ENCODE assay signal across 24 cellular contexts in genomic region chr22:31893460-31893859, GRCh38. TPM values are rescaled to one million over a fixed set of nuclear protein-coding genes. Genes with fewer than 3 reads are reported as not detected.
DNase-seq lines count a peak whose midpoint lies in the region; ATAC-seq and TF ChIP-seq lines count a peak whose summit lies in the region.
"Had no signal": no experiment of that assay in that cellular context is flagged by ENCODE, and none has a peak within 500 bp of the region (broad histone marks: within the 10 kb centered on the region; RNA-seq: fewer than 3 reads in every experiment).

No MANE protein-coding gene starts in this region.

- no peaks in the 10 kb centered on the region for H3K27me3 ChIP-seq in WERI-Rb-1 (ENCODE audit: insufficient read depth, low read depth, severe bottlenecking)

- no peaks in the 10 kb centered on the region for H3K9me3 Mint-ChIP-seq in naive thymus-derived CD8-positive, alpha-beta T cell
- H3K9me3 Mint-ChIP-seq: effector memory CD8-positive, alpha-beta T cell; H9; stimulated activated memory B cell treated with anti-CD40 and anti-IgM and Interleukin-4, amounts not matched to agents 10 μg/mL and 1 μg/mL and 100 μg/mL, for 72 hours; T-helper 1 cell treated with Interleukin-12 subunit alpha and Interleukin-12 subunit beta and Interleukin-4 antibody, amounts not matched to agents 30 μg/mL and 1 μg/mL, for 36 hours had no signal

- no peaks in the 10 kb centered on the region for H3K9me3 ChIP-seq in WERI-Rb-1 (ENCODE audit: severe bottlenecking)

- peaks cover 0 to 3% (median 0%) of the 10 kb centered on the region in 4 donors for H3K4me1 Mint-ChIP-seq in naive thymus-derived CD8-positive, alpha-beta T cell
- H3K4me1 Mint-ChIP-seq: stimulated activated memory B cell treated with anti-CD40 and anti-IgM and Interleukin-4, amounts not matched to agents 10 μg/mL and 1 μg/mL and 100 μg/mL, for 72 hours had no signal

- intact Hi-C loops in left cardiac atrium (cut with DNase I) = no loop called here

- H3K36me3 ChIP-seq in WERI-Rb-1 = peaks cover 5% of the 10 kb centered on the region; the same call in 1 of the 2 replicates

- no peaks in the 10 kb centered on the region for H3K27me3 Mint-ChIP-seq in naive thymus-derived CD8-positive, alpha-beta T cell
- H3K27me3 Mint-ChIP-seq: effector memory CD8-positive, alpha-beta T cell; stimulated activated memory B cell treated with anti-CD40 and anti-IgM and Interleukin-4, amounts not matched to agents 10 μg/mL and 1 μg/mL and 100 μg/mL, for 72 hours had no signal

- H3K4me3 Mint-ChIP-seq in naive thymus-derived CD8-positive, alpha-beta T cell = no peak overlapping the region
- H3K4me3 Mint-ChIP-seq: effector memory CD8-positive, alpha-beta T cell; H9; stimulated activated memory B cell treated with anti-CD40 and anti-IgM and Interleukin-4, amounts not matched to agents 10 μg/mL and 1 μg/mL and 100 μg/mL, for 72 hours; T-helper 1 cell treated with Interleukin-12 subunit alpha and Interleukin-12 subunit beta and Interleukin-4 antibody, amounts not matched to agents 30 μg/mL and 1 μg/mL, for 36 hours had no signal

- no peak for ATAC-seq in naive thymus-derived CD8-positive, alpha-beta T cell
- no peak for ATAC-seq in left cardiac atrium
- ATAC-seq: effector memory CD8-positive, alpha-beta T cell; left ventricle myocardium superior; PC-3; stimulated activated memory B cell treated with anti-CD40 and anti-IgM and Interleukin-4, amounts not matched to agents 10 μg/mL and 1 μg/mL and 100 μg/mL, for 72 hours had no signal

- peak; percentile 0 for DNase-seq in DMS53 (lab: John Stamatoyannopoulos, UW)
- no peak for DNase-seq in DMS53 treated with DMSO at 0.1 percent for 48 hours (lab: John Stamatoyannopoulos, UW; ENCODE audit: unreplicated experiment)
- DNase-seq in hypothalamus (lab: John Stamatoyannopoulos, UW) = peak in 39 of 51 donors; percentile 5 to 83 (median 55)
- DNase-seq in pons (ENCODE audit: low spot score) = peak; percentile 93
- no peak for DNase-seq in naive thymus-derived CD8-positive, alpha-beta T cell
- no peak for DNase-seq in WERI-Rb-1
- DNase-seq in left cardiac atrium = no peak
- no peak for DNase-seq in SK-N-DZ (ENCODE audit: low spot score)
- DNase-seq: activated CD4-positive, alpha-beta T cell treated with anti-CD3 and anti-CD28 coated beads, Interleukin-2, amount 50 U/mL, for 4 hours; activated gamma-delta T cell treated with Interleukin-2 at 50 U/mL for 16 hours; activated T-cell treated with anti-CD3 and anti-CD28 coated beads for 4 hours; cerebellar nuclear complex; effector memory CD8-positive, alpha-beta T cell; H9; KG1; left ventricle myocardium superior; NCI-H1694; NCI-H345; PC-3; SHP77 treated with DMSO at 0.1 percent for 48 hours; trophoblast cell had no signal

- peaks cover 4 to 80% (median 13%) of the 10 kb centered on the region in 3 donors for H3K36me3 Mint-ChIP-seq in naive thymus-derived CD8-positive, alpha-beta T cell

- no peak overlapping the region for H3K27ac Mint-ChIP-seq in naive thymus-derived CD8-positive, alpha-beta T cell
- H3K27ac Mint-ChIP-seq: effector memory CD8-positive, alpha-beta T cell; stimulated activated memory B cell treated with anti-CD40 and anti-IgM and Interleukin-4, amounts not matched to agents 10 μg/mL and 1 μg/mL and 100 μg/mL, for 72 hours; T-helper 1 cell treated with Interleukin-12 subunit alpha and Interleukin-12 subunit beta and Interleukin-4 antibody, amounts not matched to agents 30 μg/mL and 1 μg/mL, for 36 hours had no signal

- TF ChIP-seq CTCF in WERI-Rb-1 (IDR thresholded peaks at IDR 0.05; ENCODE audit: low read depth, low read length) = no peak

- H3K27ac ChIP-seq in WERI-Rb-1 = no peak overlapping the region
- H3K27ac ChIP-seq: 22Rv1 had no signal

- POLR2A ChIA-PET in naive thymus-derived CD8-positive, alpha-beta T cell (lab: Charles Lee) = no interaction called here

- no peak overlapping the region for H3K4me3 ChIP-seq in WERI-Rb-1 (ENCODE audit: low read depth, low read length)

RNA-seq across cellular contexts. Expression of gene YWHAH, which starts 50.9 kb away (rescaled TPM):
- 10 to 100 TPM; 29.9 to 30.9 TPM for total RNA-seq in naive thymus-derived CD8-positive, alpha-beta T cell
- polyA plus RNA-seq in naive thymus-derived CD8-positive, alpha-beta T cell = 10 to 100 TPM; 25.1 to 44.4 (median 32.5) TPM
- total RNA-seq in left cardiac atrium = 100 to 1,000 TPM in 1 of 2 donors, 10 to 100 TPM in 1; 68.1 to 119 TPM
- polyA plus RNA-seq in SK-N-DZ (2014; cell fraction: cytosol; rRNA removed) = 138 and 160 TPM in 2 replicates
- 63.4 and 73.7 TPM in 2 replicates for polyA plus RNA-seq in SK-N-DZ (2014; cell fraction: nucleus; rRNA removed)

Comparison
In these comparisons a context has a peak if more than half of its experiments do, and no peak if none do; other contexts are left out.
1. DNase-seq: peak in DMS53 (single experiment), hypothalamus (39 of 51) and pons (single experiment); none in DMS53 treated with DMSO at 0.1 percent for 48 hours (single experiment), naive thymus-derived CD8-positive, alpha-beta T cell (0 of 10), WERI-Rb-1 (single experiment), left cardiac atrium (single experiment) and SK-N-DZ (single experiment).